In the genomic region with DNA sequence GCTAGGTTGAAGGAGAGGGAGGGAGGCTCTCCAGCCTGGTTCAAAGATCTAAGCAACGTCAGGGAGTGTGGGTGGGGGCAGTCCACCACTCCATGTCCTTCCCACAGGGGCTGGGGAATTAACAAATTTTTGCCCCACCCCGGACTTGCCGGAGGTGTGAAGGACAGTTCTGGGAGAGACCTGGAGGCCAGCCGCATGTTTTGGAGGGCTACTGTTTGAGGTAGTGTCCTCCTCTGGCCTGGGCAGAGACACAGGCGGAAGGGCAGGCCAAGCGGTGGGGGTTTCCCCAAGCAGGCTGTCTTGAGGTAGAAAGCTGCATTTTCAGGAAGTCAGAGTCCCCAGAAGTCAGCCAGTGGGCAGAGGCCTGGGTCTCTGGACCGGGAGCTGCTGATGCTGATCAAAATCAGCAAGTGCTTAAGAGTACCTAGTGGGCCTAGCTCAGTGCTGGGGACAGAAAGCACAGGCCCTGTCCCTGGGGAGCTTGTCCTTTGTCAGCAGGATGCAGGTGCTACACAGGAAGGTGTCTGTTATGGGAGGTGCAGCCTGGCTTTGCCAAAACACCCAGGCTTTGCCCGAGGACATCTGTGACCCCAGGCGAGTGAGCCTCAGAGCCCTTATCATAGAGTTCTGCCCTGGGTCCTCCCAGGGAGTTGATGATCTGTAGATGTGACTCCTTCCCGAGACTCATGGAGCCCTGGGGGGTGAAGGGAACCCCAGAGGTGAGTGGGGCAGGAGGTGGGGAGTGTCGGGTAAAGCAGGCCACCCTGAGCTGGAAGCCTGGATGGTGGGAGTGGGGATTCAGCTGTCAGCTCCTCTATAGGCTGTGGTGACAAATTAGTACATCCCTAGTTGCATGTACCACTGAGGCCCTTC, we compare ENCODE assay signal across 1 cellular context.
A peak's percentile ranks its signal among the peaks of the same experiment; 100 is the strongest.
TF ChIP-seq lines count a peak whose summit lies in the region.

No MANE protein-coding gene starts in this region.

TF ChIP-seq in GM12878, 131 proteins besides CTCF, POLR2A, EP300 and RAD21 (continued from another document and continues in another):
- TF ChIP-seq, protein P1, sequence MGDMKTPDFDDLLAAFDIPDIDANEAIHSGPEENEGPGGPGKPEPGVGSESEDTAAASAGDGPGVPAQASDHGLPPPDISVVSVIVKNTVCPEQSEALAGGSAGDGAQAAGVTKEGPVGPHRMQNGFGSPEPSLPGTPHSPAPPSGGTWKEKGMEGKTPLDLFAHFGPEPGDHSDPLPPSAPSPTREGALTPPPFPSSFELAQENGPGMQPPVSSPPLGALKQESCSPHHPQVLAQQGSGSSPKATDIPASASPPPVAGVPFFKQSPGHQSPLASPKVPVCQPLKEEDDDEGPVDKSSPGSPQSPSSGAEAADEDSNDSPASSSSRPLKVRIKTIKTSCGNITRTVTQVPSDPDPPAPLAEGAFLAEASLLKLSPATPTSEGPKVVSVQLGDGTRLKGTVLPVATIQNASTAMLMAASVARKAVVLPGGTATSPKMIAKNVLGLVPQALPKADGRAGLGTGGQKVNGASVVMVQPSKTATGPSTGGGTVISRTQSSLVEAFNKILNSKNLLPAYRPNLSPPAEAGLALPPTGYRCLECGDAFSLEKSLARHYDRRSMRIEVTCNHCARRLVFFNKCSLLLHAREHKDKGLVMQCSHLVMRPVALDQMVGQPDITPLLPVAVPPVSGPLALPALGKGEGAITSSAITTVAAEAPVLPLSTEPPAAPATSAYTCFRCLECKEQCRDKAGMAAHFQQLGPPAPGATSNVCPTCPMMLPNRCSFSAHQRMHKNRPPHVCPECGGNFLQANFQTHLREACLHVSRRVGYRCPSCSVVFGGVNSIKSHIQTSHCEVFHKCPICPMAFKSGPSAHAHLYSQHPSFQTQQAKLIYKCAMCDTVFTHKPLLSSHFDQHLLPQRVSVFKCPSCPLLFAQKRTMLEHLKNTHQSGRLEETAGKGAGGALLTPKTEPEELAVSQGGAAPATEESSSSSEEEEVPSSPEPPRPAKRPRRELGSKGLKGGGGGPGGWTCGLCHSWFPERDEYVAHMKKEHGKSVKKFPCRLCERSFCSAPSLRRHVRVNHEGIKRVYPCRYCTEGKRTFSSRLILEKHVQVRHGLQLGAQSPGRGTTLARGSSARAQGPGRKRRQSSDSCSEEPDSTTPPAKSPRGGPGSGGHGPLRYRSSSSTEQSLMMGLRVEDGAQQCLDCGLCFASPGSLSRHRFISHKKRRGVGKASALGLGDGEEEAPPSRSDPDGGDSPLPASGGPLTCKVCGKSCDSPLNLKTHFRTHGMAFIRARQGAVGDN (IDR thresholded peaks at IDR 0.05) = peak; percentile 91
- no peak for TF ChIP-seq ZNF384 (IDR thresholded peaks at IDR 0.05; ENCODE audit: borderline replicate concordance, low read depth, low read length)
- no peak for TF ChIP-seq POLR2AphosphoS2 (IDR thresholded peaks at IDR 0.05; ENCODE audit: low read depth, low read length)
- TF ChIP-seq MTA2 (IDR thresholded peaks at IDR 0.05; ENCODE audit: low read depth) = peak; percentile 57; the same call in 1 of the 2 replicates
- TF ChIP-seq, protein P2, sequence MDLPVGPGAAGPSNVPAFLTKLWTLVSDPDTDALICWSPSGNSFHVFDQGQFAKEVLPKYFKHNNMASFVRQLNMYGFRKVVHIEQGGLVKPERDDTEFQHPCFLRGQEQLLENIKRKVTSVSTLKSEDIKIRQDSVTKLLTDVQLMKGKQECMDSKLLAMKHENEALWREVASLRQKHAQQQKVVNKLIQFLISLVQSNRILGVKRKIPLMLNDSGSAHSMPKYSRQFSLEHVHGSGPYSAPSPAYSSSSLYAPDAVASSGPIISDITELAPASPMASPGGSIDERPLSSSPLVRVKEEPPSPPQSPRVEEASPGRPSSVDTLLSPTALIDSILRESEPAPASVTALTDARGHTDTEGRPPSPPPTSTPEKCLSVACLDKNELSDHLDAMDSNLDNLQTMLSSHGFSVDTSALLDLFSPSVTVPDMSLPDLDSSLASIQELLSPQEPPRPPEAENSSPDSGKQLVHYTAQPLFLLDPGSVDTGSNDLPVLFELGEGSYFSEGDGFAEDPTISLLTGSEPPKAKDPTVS (IDR thresholded peaks at IDR 0.05; ENCODE audit: low read depth, low read length) = no peak
- TF ChIP-seq SMAD1 (IDR thresholded peaks at IDR 0.05; ENCODE audit: low read depth, partially characterized antibody) = no peak
- TF ChIP-seq, protein P3, sequence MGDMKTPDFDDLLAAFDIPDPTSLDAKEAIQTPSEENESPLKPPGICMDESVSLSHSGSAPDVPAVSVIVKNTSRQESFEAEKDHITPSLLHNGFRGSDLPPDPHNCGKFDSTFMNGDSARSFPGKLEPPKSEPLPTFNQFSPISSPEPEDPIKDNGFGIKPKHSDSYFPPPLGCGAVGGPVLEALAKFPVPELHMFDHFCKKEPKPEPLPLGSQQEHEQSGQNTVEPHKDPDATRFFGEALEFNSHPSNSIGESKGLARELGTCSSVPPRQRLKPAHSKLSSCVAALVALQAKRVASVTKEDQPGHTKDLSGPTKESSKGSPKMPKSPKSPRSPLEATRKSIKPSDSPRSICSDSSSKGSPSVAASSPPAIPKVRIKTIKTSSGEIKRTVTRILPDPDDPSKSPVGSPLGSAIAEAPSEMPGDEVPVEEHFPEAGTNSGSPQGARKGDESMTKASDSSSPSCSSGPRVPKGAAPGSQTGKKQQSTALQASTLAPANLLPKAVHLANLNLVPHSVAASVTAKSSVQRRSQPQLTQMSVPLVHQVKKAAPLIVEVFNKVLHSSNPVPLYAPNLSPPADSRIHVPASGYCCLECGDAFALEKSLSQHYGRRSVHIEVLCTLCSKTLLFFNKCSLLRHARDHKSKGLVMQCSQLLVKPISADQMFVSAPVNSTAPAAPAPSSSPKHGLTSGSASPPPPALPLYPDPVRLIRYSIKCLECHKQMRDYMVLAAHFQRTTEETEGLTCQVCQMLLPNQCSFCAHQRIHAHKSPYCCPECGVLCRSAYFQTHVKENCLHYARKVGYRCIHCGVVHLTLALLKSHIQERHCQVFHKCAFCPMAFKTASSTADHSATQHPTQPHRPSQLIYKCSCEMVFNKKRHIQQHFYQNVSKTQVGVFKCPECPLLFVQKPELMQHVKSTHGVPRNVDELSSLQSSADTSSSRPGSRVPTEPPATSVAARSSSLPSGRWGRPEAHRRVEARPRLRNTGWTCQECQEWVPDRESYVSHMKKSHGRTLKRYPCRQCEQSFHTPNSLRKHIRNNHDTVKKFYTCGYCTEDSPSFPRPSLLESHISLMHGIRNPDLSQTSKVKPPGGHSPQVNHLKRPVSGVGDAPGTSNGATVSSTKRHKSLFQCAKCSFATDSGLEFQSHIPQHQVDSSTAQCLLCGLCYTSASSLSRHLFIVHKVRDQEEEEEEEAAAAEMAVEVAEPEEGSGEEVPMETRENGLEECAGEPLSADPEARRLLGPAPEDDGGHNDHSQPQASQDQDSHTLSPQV (IDR thresholded peaks at IDR 0.05) = no peak
- TF ChIP-seq EZH2 (IDR thresholded peaks at IDR 0.05; ENCODE audit: borderline replicate concordance, control insufficient read depth, low read depth, low read length) = no peak
- no peak for TF ChIP-seq MEF2A (IDR thresholded peaks at IDR 0.05; ENCODE audit: insufficient read depth, low read depth, low read length)
- TF ChIP-seq ZBED1 (IDR thresholded peaks at IDR 0.05; ENCODE audit: borderline replicate concordance) = no peak
- no peak for TF ChIP-seq SREBF2 (IDR thresholded peaks at IDR 0.05; ENCODE audit: low read length)
- no peak for TF ChIP-seq BMI1 (IDR thresholded peaks at IDR 0.05; ENCODE audit: borderline replicate concordance)
- TF ChIP-seq YBX1 (IDR thresholded peaks at IDR 0.05) = no peak
- TF ChIP-seq FOS (IDR thresholded peaks at IDR 0.05; ENCODE audit: borderline replicate concordance, extremely low read depth, insufficient read length) = no peak
- TF ChIP-seq TCF7 (IDR thresholded peaks at IDR 0.05; ENCODE audit: borderline replicate concordance) = no peak
- peak; percentile 62; the same call in 1 of the 2 replicates for TF ChIP-seq RB1 (IDR thresholded peaks at IDR 0.05; ENCODE audit: borderline replicate concordance)
- 0 out of 2 replicates have a peak, but pooled peaks have one; percentile 20 for TF ChIP-seq TCF12 (IDR thresholded peaks at IDR 0.05; ENCODE audit: low read depth, low read length)
- TF ChIP-seq, protein P4, sequence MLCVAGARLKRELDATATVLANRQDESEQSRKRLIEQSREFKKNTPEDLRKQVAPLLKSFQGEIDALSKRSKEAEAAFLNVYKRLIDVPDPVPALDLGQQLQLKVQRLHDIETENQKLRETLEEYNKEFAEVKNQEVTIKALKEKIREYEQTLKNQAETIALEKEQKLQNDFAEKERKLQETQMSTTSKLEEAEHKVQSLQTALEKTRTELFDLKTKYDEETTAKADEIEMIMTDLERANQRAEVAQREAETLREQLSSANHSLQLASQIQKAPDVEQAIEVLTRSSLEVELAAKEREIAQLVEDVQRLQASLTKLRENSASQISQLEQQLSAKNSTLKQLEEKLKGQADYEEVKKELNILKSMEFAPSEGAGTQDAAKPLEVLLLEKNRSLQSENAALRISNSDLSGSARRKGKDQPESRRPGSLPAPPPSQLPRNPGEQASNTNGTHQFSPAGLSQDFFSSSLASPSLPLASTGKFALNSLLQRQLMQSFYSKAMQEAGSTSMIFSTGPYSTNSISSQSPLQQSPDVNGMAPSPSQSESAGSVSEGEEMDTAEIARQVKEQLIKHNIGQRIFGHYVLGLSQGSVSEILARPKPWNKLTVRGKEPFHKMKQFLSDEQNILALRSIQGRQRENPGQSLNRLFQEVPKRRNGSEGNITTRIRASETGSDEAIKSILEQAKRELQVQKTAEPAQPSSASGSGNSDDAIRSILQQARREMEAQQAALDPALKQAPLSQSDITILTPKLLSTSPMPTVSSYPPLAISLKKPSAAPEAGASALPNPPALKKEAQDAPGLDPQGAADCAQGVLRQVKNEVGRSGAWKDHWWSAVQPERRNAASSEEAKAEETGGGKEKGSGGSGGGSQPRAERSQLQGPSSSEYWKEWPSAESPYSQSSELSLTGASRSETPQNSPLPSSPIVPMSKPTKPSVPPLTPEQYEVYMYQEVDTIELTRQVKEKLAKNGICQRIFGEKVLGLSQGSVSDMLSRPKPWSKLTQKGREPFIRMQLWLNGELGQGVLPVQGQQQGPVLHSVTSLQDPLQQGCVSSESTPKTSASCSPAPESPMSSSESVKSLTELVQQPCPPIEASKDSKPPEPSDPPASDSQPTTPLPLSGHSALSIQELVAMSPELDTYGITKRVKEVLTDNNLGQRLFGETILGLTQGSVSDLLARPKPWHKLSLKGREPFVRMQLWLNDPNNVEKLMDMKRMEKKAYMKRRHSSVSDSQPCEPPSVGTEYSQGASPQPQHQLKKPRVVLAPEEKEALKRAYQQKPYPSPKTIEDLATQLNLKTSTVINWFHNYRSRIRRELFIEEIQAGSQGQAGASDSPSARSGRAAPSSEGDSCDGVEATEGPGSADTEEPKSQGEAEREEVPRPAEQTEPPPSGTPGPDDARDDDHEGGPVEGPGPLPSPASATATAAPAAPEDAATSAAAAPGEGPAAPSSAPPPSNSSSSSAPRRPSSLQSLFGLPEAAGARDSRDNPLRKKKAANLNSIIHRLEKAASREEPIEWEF (IDR thresholded peaks at IDR 0.05; ENCODE audit: insufficient replicate concordance, low read depth, low read length) = no peak
- TF ChIP-seq TARDBP (IDR thresholded peaks at IDR 0.05; ENCODE audit: borderline replicate concordance) = no peak
- TF ChIP-seq, protein P5, sequence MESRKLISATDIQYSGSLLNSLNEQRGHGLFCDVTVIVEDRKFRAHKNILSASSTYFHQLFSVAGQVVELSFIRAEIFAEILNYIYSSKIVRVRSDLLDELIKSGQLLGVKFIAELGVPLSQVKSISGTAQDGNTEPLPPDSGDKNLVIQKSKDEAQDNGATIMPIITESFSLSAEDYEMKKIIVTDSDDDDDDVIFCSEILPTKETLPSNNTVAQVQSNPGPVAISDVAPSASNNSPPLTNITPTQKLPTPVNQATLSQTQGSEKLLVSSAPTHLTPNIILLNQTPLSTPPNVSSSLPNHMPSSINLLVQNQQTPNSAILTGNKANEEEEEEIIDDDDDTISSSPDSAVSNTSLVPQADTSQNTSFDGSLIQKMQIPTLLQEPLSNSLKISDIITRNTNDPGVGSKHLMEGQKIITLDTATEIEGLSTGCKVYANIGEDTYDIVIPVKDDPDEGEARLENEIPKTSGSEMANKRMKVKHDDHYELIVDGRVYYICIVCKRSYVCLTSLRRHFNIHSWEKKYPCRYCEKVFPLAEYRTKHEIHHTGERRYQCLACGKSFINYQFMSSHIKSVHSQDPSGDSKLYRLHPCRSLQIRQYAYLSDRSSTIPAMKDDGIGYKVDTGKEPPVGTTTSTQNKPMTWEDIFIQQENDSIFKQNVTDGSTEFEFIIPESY (IDR thresholded peaks at IDR 0.05) = no peak
- 0 out of 2 replicates have a peak, but pooled peaks have one; percentile 17 for TF ChIP-seq YY1 (IDR thresholded peaks at IDR 0.05; ENCODE audit: low read depth, low read length)
- TF ChIP-seq, protein P6, sequence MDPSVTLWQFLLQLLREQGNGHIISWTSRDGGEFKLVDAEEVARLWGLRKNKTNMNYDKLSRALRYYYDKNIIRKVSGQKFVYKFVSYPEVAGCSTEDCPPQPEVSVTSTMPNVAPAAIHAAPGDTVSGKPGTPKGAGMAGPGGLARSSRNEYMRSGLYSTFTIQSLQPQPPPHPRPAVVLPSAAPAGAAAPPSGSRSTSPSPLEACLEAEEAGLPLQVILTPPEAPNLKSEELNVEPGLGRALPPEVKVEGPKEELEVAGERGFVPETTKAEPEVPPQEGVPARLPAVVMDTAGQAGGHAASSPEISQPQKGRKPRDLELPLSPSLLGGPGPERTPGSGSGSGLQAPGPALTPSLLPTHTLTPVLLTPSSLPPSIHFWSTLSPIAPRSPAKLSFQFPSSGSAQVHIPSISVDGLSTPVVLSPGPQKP (IDR thresholded peaks at IDR 0.05; ENCODE audit: low read depth, low read length) = no peak
- no peak for TF ChIP-seq STAT3 (IDR thresholded peaks at IDR 0.05; ENCODE audit: low read depth, low read length)
- no peak for TF ChIP-seq NR2C1 (IDR thresholded peaks at IDR 0.05)
- TF ChIP-seq CBFB (IDR thresholded peaks at IDR 0.05; ENCODE audit: low read depth) = 0 out of 2 replicates have a peak, but pooled peaks have one; percentile 19
- TF ChIP-seq PAX5 (IDR thresholded peaks at IDR 0.05; ENCODE audit: borderline replicate concordance, low read depth, low read length) = no peak
- no peak for TF ChIP-seq HCFC1 (IDR thresholded peaks at IDR 0.05; ENCODE audit: low read length)
- TF ChIP-seq JUND (IDR thresholded peaks at IDR 0.05; ENCODE audit: low read depth, low read length) = no peak
- no peak for TF ChIP-seq PAX8 (IDR thresholded peaks at IDR 0.05)
- TF ChIP-seq NFYA (IDR thresholded peaks at IDR 0.05; ENCODE audit: borderline replicate concordance, low read depth, low read length) = no peak
